Comparison of ENCODE assay signal across 8 cellular contexts in the genomic region with DNA sequence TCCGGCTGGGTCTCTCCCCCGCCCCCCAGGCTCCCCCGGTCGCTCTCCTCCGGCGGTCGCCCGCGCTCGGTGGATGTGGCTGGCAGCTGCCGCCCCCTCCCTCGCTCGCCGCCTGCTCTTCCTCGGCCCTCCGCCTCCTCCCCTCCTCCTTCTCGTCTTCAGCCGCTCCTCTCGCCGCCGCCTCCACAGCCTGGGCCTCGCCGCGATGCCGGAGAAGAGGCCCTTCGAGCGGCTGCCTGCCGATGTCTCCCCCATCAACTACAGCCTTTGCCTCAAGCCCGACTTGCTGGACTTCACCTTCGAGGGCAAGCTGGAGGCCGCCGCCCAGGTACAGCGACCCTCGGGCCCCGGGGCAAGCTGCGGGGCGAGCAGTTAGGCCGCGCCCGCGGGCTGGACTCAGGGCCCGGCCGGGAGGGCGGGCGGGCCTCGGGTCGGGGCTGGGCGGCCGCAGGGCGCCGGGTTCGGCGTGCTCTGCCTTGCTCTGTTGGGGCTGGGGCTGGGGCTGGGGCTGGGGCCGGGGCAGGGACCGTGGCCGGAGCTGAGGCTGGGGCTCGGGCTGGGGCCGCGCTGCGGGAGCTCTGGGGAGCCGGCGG. TPM values are rescaled to one million over a fixed set of nuclear protein-coding genes. Genes with fewer than 3 reads are reported as not detected.
DNase-seq lines count a peak whose midpoint lies in the region; ATAC-seq and TF ChIP-seq lines count a peak whose summit lies in the region.
"Not testable (repeated sequence)": the region's sequence is repeated elsewhere in the genome, so short reads cannot be mapped to it uniquely, and the experiment has no call there.

No MANE protein-coding gene starts in this region.

- H3K4me3 ChIP-seq in RWPE2 (ENCODE audit: severe bottlenecking) = peak overlapping the region; percentile 45
- H3K4me3 ChIP-seq in foreskin fibroblast (ENCODE audit: low read depth in 1 of 2, low read length in 2 of 2) = peak overlapping the region; percentile 64 to 68

- not testable (repeated sequence) for H3K9me3 Mint-ChIP-seq in activated naive CD4-positive, alpha-beta T cell treated with anti-CD3 and anti-CD28 coated beads for 36 hours; naive B cell

- H3K4me1 Mint-ChIP-seq in activated naive CD4-positive, alpha-beta T cell treated with anti-CD3 and anti-CD28 coated beads for 36 hours (ENCODE audit: low read depth) = peaks cover 13% of the 10 kb centered on the region
- H3K4me1 Mint-ChIP-seq in naive B cell = peaks cover 8 to 17% (median 8%) of the 10 kb centered on the region in 3 donors

- TF ChIP-seq CTCF in RWPE2 (IDR thresholded peaks at IDR 0.05; ENCODE audit: poor library complexity, severe bottlenecking); foreskin fibroblast (IDR thresholded peaks at IDR 0.05; ENCODE audit: low read depth, low read length): not testable (repeated sequence)

- H3K27me3 Mint-ChIP-seq in activated naive CD4-positive, alpha-beta T cell treated with anti-CD3 and anti-CD28 coated beads for 36 hours (ENCODE audit: low read depth); naive B cell: not testable (repeated sequence)

- not testable (repeated sequence) for H3K4me1 ChIP-seq in RWPE2 (ENCODE audit: insufficient read depth, poor library complexity, severe bottlenecking)

- not testable (repeated sequence) for H3K27ac Mint-ChIP-seq in activated naive CD4-positive, alpha-beta T cell treated with anti-CD3 and anti-CD28 coated beads for 36 hours
- peak overlapping the region in 2 of 6 donors; percentile 91 to 95 for H3K27ac Mint-ChIP-seq in naive B cell

- peak; percentile 44 for DNase-seq in DMS53 (lab: John Stamatoyannopoulos, UW)
- DNase-seq in RWPE2 (ENCODE audit: low spot score) = not testable (repeated sequence)
- peak; percentile 7 for DNase-seq in activated naive CD4-positive, alpha-beta T cell treated with anti-CD3 and anti-CD28 coated beads for 36 hours
- peak in 1 of 2 donors; percentile 10 for DNase-seq in foreskin fibroblast
- DNase-seq in naive B cell = peak; percentile 33
- peak; percentile 18 for DNase-seq in stimulated activated naive CD8-positive, alpha-beta T cell treated with anti-CD3 and anti-CD28 coated beads, Interleukin-15, Interleukin-2, amounts not matched to agents 100 U/mL and 50 U/mL, for 24 hours

- ATAC-seq in GM21390 (IDR thresholded peaks at IDR 0.05; ENCODE audit: unreplicated experiment) (peak; percentile 38), HG03196 (IDR thresholded peaks at IDR 0.05; ENCODE audit: unreplicated experiment) (peak; percentile 24), RWPE2 (ENCODE audit: low read depth) (peak; percentile 59), naive B cell (ENCODE audit: low read depth in 2 of 2) (peak; percentile 32 to 37)
- ATAC-seq in stimulated activated naive CD8-positive, alpha-beta T cell treated with anti-CD3 and anti-CD28 coated beads, Interleukin-15, Interleukin-2, amounts not matched to agents 100 U/mL and 50 U/mL, for 24 hours = peak; percentile 50

- H3K27ac ChIP-seq in RWPE2 (ENCODE audit: poor library complexity, severe bottlenecking) = peak overlapping the region; percentile 71

- not testable (repeated sequence) for H3K9me3 ChIP-seq in RWPE2 (ENCODE audit: severe bottlenecking)

- not testable (repeated sequence) for H3K36me3 Mint-ChIP-seq in activated naive CD4-positive, alpha-beta T cell treated with anti-CD3 and anti-CD28 coated beads for 36 hours (ENCODE audit: low read depth); naive B cell

- CTCF ChIA-PET in activated naive CD4-positive, alpha-beta T cell treated with anti-CD3 and anti-CD28 coated beads for 36 hours (lab: Charles Lee) = not testable (repeated sequence)

- intact Hi-C loops in activated naive CD4-positive, alpha-beta T cell treated with anti-CD3 and anti-CD28 coated beads for 36 hours (cut with micrococcal nuclease) = loop anchor here (1.0 kb wide), 1 partner anchor 119 kb away; no protein-coding TSS in a partner anchor

- H3K27me3 ChIP-seq in RWPE2 (ENCODE audit: insufficient read depth, poor library complexity, severe bottlenecking) = not testable (repeated sequence)

- not testable (repeated sequence) for H3K36me3 ChIP-seq in RWPE2 (ENCODE audit: low read depth)

- not testable (repeated sequence) for H3K4me3 Mint-ChIP-seq in activated naive CD4-positive, alpha-beta T cell treated with anti-CD3 and anti-CD28 coated beads for 36 hours
- peak overlapping the region in 7 of 8 donors; percentile 42 to 96 (median 90) for H3K4me3 Mint-ChIP-seq in naive B cell

RNA-seq across cellular contexts. Expression of a gene that starts 0.4 kb away (rescaled TPM):
- 10 to 100 TPM; 74.4 to 84.5 TPM for total RNA-seq in activated naive CD4-positive, alpha-beta T cell treated with anti-CD3 and anti-CD28 coated beads for 36 hours
- polyA plus RNA-seq in naive B cell (ENCODE audit: low read depth in 6 of 6) = 10 to 100 TPM; 45.8 to 70.4 (median 50.6) TPM
